ENCODE assay signal across 8 cellular contexts in genomic region chr20:50153500-50154377, GRCh38. TPM values are rescaled to one million over a fixed set of nuclear protein-coding genes. Genes with fewer than 3 reads are reported as not detected.
A peak's percentile ranks its signal among the peaks of the same experiment; 100 is the strongest.
DNase-seq lines count a peak whose midpoint lies in the region; ATAC-seq and TF ChIP-seq lines count a peak whose summit lies in the region.

Gene PEDS1 (minus strand): TSS chr20:50153723. CDS start chr20:50153637, 86 bp downstream.

- H2AFZ ChIP-seq in DND-41 (ENCODE audit: low read depth, low read length) = peak within 1 kb of the TSS; percentile 96
- H2AFZ ChIP-seq in neural cell (ENCODE audit: low read depth, low read length) = peak within 1 kb of the TSS; percentile 73

- H3K9me3 ChIP-seq in DND-41 (ENCODE audit: insufficient read depth, low read length, severe bottlenecking) = no peaks in the 10 kb centered on the region
- H3K9me3 ChIP-seq in neural cell (ENCODE audit: low read length) = no peaks in the 10 kb centered on the region
- H3K9me3 ChIP-seq in stomach = no peaks in the 10 kb centered on the region

- peak within 1 kb of the TSS; percentile 94 for H3K4me2 ChIP-seq in DND-41 (ENCODE audit: insufficient read depth, low read length)
- H3K4me2 ChIP-seq in neural cell (ENCODE audit: low read length) = peak within 1 kb of the TSS; percentile 98

- H3K4me1 ChIP-seq in DND-41 (ENCODE audit: insufficient read depth, low read length) = peaks cover 48% of the 10 kb centered on the region
- H3K4me1 ChIP-seq in stomach = peaks cover 44 to 52% (median 50%) of the 10 kb centered on the region in 4 donors

- TF ChIP-seq CTCF in DND-41 (IDR thresholded peaks at IDR 0.05; ENCODE audit: borderline replicate concordance, extremely low read depth, low read length, poor library complexity, severe bottlenecking) (peak; percentile 26), fibroblast of the aortic adventitia (IDR thresholded peaks at IDR 0.05; ENCODE audit: insufficient read depth, low read length) (no peak), neural cell (IDR thresholded peaks at IDR 0.05; ENCODE audit: poor library complexity, severe bottlenecking) (peak; percentile 36), stomach (IDR thresholded peaks at IDR 0.05) (no peak)

- 2 to 47% (median 4%) methylated on average over 9 to 98 of the region's 99 CpGs for WGBS in stomach, 5 donors

- ATAC-seq in DND-41 (ENCODE audit: insufficient read depth, low read depth) (peak; percentile 95), GM21825 (IDR thresholded peaks at IDR 0.05; ENCODE audit: unreplicated experiment) (peak; percentile 91)

- H3K9ac ChIP-seq in DND-41 (ENCODE audit: low read depth, low read length) (peak within 1 kb of the TSS; percentile 95), neural cell (ENCODE audit: low read length) (peak within 1 kb of the TSS; percentile 85)

- intact Hi-C loops in stomach (cut with DNase I; ENCODE audit: low total_unique reads) = no loop called here

- TF ChIP-seq EP300 in neural cell (conservative IDR thresholded peaks at IDR 0.05; ENCODE audit: poor library complexity, severe bottlenecking) = peak; percentile 58
- no peak for TF ChIP-seq EP300 in stomach (IDR thresholded peaks at IDR 0.05)

- no peak for TF ChIP-seq RAD21 in neural cell (conservative IDR thresholded peaks at IDR 0.05)

- H3K36me3 ChIP-seq in DND-41 (ENCODE audit: insufficient read depth, low read length) (peaks cover 25% of the 10 kb centered on the region), neural cell (ENCODE audit: insufficient read depth, low read length) (no peaks in the 10 kb centered on the region), stomach (peaks cover 0 to 5% (median under 1%) of the 10 kb centered on the region in 4 donors)

- H3K27me3 ChIP-seq in DND-41 (ENCODE audit: insufficient read depth, low read length, poor library complexity) (no peaks in the 10 kb centered on the region), neural cell (ENCODE audit: insufficient read depth, low read depth, low read length) (no peaks in the 10 kb centered on the region), stomach (no peaks in the 10 kb centered on the region)

- H3K79me2 ChIP-seq in DND-41 (ENCODE audit: insufficient read depth, low read length) = peaks cover 52% of the 10 kb centered on the region
- H3K79me2 ChIP-seq in neural cell (replicated peaks; ENCODE audit: insufficient read depth, low read length) = peaks cover 16% of the 10 kb centered on the region

- H4K20me1 ChIP-seq in DND-41 (ENCODE audit: insufficient read depth, low read length) (peaks cover 16% of the 10 kb centered on the region; the same call in 1 of the 2 replicates), neural cell (ENCODE audit: insufficient read depth) (no peaks in the 10 kb centered on the region)

- peak within 1 kb of the TSS; percentile 84 to 92; a peak in 3 of 4 replicates for H3K4me3 ChIP-seq in DND-41 (ENCODE audit: low read depth in 1 of 2, low read length in 2 of 2)
- H3K4me3 ChIP-seq in fibroblast of the aortic adventitia (ENCODE audit: low read depth, low read length) = peak within 1 kb of the TSS; percentile 89
- peak within 1 kb of the TSS; percentile 94 for H3K4me3 ChIP-seq in neural cell (ENCODE audit: low read length)
- peak within 1 kb of the TSS; percentile 86 to 95 (median 89) for H3K4me3 ChIP-seq in stomach

- peak in 1 of 4 donors; percentile 59 for TF ChIP-seq POLR2A in stomach (IDR thresholded peaks at IDR 0.05)

- DNase-seq in DND-41 = peak; percentile 88
- DNase-seq in Kasumi-1 (lab: John Stamatoyannopoulos, UW) = peak; percentile 68 to 72
- DNase-seq in SHP77 (lab: John Stamatoyannopoulos, UW) = peak; percentile 65 to 87
- DNase-seq in activated effector memory CD4-positive, alpha-beta T cell treated with Interleukin-2 at 50 U/mL for 16 hours = peak; percentile 75
- DNase-seq in fibroblast of the aortic adventitia (ENCODE audit: low read depth) = peak; percentile 88
- peak; percentile 94 for DNase-seq in stomach

- no peaks in the 10 kb centered on the region for H3K9me2 ChIP-seq in neural cell (ENCODE audit: insufficient read depth, low read length)

- no peaks in the 10 kb centered on the region for H3F3A ChIP-seq in neural cell (ENCODE audit: insufficient read depth, low read length, poor library complexity, severe bottlenecking)

- H3K27ac ChIP-seq in DND-41 (ENCODE audit: low read length) (peak within 1 kb of the TSS; percentile 86), neural cell (ENCODE audit: low read length) (peak within 1 kb of the TSS; percentile 66), stomach (peak within 1 kb of the TSS; percentile 92 to 97 (median 96))

TF ChIP-seq in neural cell, 6 proteins besides CTCF, POLR2A, EP300 and RAD21:
- peak; percentile 87 for TF ChIP-seq TAF1 (IDR thresholded peaks at IDR 0.05; ENCODE audit: low read depth)
- TF ChIP-seq, protein P1, sequence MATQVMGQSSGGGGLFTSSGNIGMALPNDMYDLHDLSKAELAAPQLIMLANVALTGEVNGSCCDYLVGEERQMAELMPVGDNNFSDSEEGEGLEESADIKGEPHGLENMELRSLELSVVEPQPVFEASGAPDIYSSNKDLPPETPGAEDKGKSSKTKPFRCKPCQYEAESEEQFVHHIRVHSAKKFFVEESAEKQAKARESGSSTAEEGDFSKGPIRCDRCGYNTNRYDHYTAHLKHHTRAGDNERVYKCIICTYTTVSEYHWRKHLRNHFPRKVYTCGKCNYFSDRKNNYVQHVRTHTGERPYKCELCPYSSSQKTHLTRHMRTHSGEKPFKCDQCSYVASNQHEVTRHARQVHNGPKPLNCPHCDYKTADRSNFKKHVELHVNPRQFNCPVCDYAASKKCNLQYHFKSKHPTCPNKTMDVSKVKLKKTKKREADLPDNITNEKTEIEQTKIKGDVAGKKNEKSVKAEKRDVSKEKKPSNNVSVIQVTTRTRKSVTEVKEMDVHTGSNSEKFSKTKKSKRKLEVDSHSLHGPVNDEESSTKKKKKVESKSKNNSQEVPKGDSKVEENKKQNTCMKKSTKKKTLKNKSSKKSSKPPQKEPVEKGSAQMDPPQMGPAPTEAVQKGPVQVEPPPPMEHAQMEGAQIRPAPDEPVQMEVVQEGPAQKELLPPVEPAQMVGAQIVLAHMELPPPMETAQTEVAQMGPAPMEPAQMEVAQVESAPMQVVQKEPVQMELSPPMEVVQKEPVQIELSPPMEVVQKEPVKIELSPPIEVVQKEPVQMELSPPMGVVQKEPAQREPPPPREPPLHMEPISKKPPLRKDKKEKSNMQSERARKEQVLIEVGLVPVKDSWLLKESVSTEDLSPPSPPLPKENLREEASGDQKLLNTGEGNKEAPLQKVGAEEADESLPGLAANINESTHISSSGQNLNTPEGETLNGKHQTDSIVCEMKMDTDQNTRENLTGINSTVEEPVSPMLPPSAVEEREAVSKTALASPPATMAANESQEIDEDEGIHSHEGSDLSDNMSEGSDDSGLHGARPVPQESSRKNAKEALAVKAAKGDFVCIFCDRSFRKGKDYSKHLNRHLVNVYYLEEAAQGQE (IDR thresholded peaks at IDR 0.05; ENCODE audit: borderline replicate concordance) = peak; percentile 77
- peak; percentile 68 for TF ChIP-seq MXI1 (conservative IDR thresholded peaks at IDR 0.05; ENCODE audit: poor library complexity, severe bottlenecking)
- TF ChIP-seq EZH2 (IDR thresholded peaks at IDR 0.05; ENCODE audit: borderline replicate concordance, insufficient read depth, low read length, poor library complexity, severe bottlenecking) = no peak
- peak; percentile 81 for TF ChIP-seq POLR2AphosphoS5 (IDR thresholded peaks at IDR 0.05)
- TF ChIP-seq SMC3 (conservative IDR thresholded peaks at IDR 0.05; ENCODE audit: poor library complexity) = peak; percentile 14
TF ChIP-seq in neural cell: peak in this region for 5.

RNA-seq across cellular contexts. Expression of gene PEDS1, which starts in this region (rescaled TPM):
- total RNA-seq in fibroblast of the aortic adventitia (ENCODE audit: low replicate concordance) (9.3 and 19.9 TPM in 2 replicates), stomach (10 to 100 TPM in 3 of 5 donors, 1 to 10 TPM in 2; 1.8 to 79.4 (median 19.4) TPM)
- polyA plus RNA-seq in neural cell (10.0 and 16.5 TPM in 2 replicates), stomach (10 to 100 TPM; 10.5 to 28.7 (median 15.5) TPM)
- polyA minus RNA-seq in neural cell = 19.8 and 20.2 TPM in 2 replicates

Comparison
In these comparisons a context has a peak if more than half of its experiments do, and no peak if none do; other contexts are left out.
1. Peak in every context shown above with its lines: DNase-seq, ATAC-seq, H3K4me3 ChIP-seq and H3K27ac ChIP-seq.
2. CTCF ChIP-seq: peak in DND-41 (single experiment) and neural cell (single experiment); none in fibroblast of the aortic adventitia (single experiment) and stomach (0 of 7).